In the genomic region with DNA sequence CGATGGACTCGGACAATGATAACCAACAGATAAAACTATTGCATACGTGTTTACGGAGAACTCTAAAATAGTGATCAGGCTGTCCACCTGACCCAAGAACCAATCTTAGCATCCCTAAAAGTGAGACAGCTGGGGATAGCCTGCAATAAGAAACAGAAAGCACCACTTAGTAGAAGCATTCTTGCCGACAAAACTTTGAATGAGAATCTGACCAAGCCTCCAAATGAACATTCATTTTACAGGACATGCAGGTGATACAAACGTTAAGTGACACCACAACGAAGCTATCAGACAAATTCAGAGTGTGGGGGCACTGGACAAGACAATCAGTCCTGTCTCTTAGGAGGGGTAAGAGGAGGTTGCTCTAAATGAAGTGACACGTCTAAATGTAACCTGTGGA, we compare ENCODE assay signal across 10 cellular contexts. TPM values are rescaled to one million over a fixed set of nuclear protein-coding genes. Genes with fewer than 3 reads are reported as not detected.
DNase-seq lines count a peak whose midpoint lies in the region; ATAC-seq and TF ChIP-seq lines count a peak whose summit lies in the region.
"Had no signal": no experiment of that assay in that cellular context is flagged by ENCODE, and none has a peak within 500 bp of the region (broad histone marks: within the 10 kb centered on the region; RNA-seq: fewer than 3 reads in every experiment).

No MANE protein-coding gene starts in this region.

- H3K36me3 ChIP-seq in MM.1S (replicated peaks; ENCODE audit: insufficient read depth, low read length) = peaks cover 17% of the 10 kb centered on the region; the same call in 1 of the 2 replicates

- intact Hi-C loops in CD4-positive, alpha-beta T cell (cut with DNase I, micrococcal nuclease) = loop anchor here (2.0 to 5.0 kb wide), 6 partner anchors 130 to 375 kb away; a partner anchor contains a TSS

- H3K27ac ChIP-seq in CD4-positive, alpha-beta T cell (ENCODE audit: low read depth, low read length) = no peak overlapping the region
- H3K27ac ChIP-seq in MM.1S (ENCODE audit: low read length) (no peak overlapping the region), coronary artery (no peak overlapping the region)

- CTCF ChIA-PET in CD4-positive, alpha-beta T cell (lab: Charles Lee) = no interaction called here

- peak overlapping the region; percentile 86 for H3K4me2 ChIP-seq in MM.1S (ENCODE audit: low read depth, low read length)

- no peaks in the 10 kb centered on the region for H3K27me3 ChIP-seq in CD4-positive, alpha-beta T cell (ENCODE audit: control insufficient read depth, insufficient read depth, low read length)
- no peaks in the 10 kb centered on the region for H3K27me3 ChIP-seq in MM.1S (replicated peaks; ENCODE audit: insufficient read depth, low read length)

- in situ Hi-C loops in KBM-7 (cut with MboI; ENCODE audit: low pct_unique_long_range_greater_than_20kb, low sequenced_read_pairs) = no loop called here

- peaks cover 62% of the 10 kb centered on the region for H3K4me1 Mint-ChIP-seq in CD4-positive, alpha-beta T cell (ENCODE audit: low read depth)
- H3K4me1 Mint-ChIP-seq in nephron = peaks cover 43% of the 10 kb centered on the region

- H3K9me3 Mint-ChIP-seq in CD4-positive, alpha-beta T cell = no peaks in the 10 kb centered on the region
- no peaks in the 10 kb centered on the region for H3K9me3 Mint-ChIP-seq in nephron

- H2AFZ ChIP-seq in MM.1S (ENCODE audit: low read length) = peak overlapping the region; percentile 92; the same call in 1 of the 2 replicates

- no peaks in the 10 kb centered on the region for H3K27me3 Mint-ChIP-seq in CD4-positive, alpha-beta T cell
- no peaks in the 10 kb centered on the region for H3K27me3 Mint-ChIP-seq in nephron (ENCODE audit: low read depth)

- H3K9me2 ChIP-seq in MM.1S (replicated peaks; ENCODE audit: insufficient read depth, low read length) = no peaks in the 10 kb centered on the region

- peaks cover 19% of the 10 kb centered on the region for H3F3A ChIP-seq in MM.1S (ENCODE audit: insufficient read depth, low read length)

- H3K79me2 ChIP-seq in MM.1S (ENCODE audit: low read length) = peaks cover 43% of the 10 kb centered on the region

- no peaks in the 10 kb centered on the region for H3K9me3 ChIP-seq in CD4-positive, alpha-beta T cell (ENCODE audit: control insufficient read depth, low read length)
- no peaks in the 10 kb centered on the region for H3K9me3 ChIP-seq in MM.1S (replicated peaks; ENCODE audit: insufficient read depth, low read length)
- H3K9me3 ChIP-seq: mucosa of descending colon had no signal

- H4K20me1 ChIP-seq in MM.1S (ENCODE audit: insufficient read depth, low read length) = no peaks in the 10 kb centered on the region

- H3K9ac ChIP-seq in MM.1S (ENCODE audit: low read length) = peak overlapping the region; percentile 88; the same call in 1 of the 2 replicates

- H3K4me3 ChIP-seq in MM.1S (ENCODE audit: low read length) = peak overlapping the region; percentile 93
- peak overlapping the region; percentile 97 for H3K4me3 ChIP-seq in coronary artery

- POLR2A ChIA-PET in CD4-positive, alpha-beta T cell (lab: Charles Lee) = interaction anchor here (1.5 to 2.5 kb wide), 3 partner anchors 131 to 415 kb away, joined by 4 to 35 read pairs (median 24); a partner anchor contains a TSS

- peak overlapping the region; percentile 91 for H3K4me3 Mint-ChIP-seq in CD4-positive, alpha-beta T cell
- peak overlapping the region; percentile 96 to 99 (median 97) for H3K4me3 Mint-ChIP-seq in nephron

- no peak for DNase-seq in CD4-positive, alpha-beta T cell
- DNase-seq in MM.1S (peak; percentile 58), coronary artery (ENCODE audit: low spot score) (no peak), GM19238 (ENCODE audit: insufficient read length, low spot score) (no peak), KBM-7 (no peak)
- DNase-seq: SW 1271 had no signal

- peaks cover 40% of the 10 kb centered on the region for H3K36me3 Mint-ChIP-seq in CD4-positive, alpha-beta T cell (ENCODE audit: low read depth)
- H3K36me3 Mint-ChIP-seq in nephron (ENCODE audit: low read depth) = peaks cover 25% of the 10 kb centered on the region

- TF ChIP-seq CTCF in CD4-positive, alpha-beta T cell (IDR thresholded peaks at IDR 0.05) = no peak
- TF ChIP-seq CTCF in MM.1S (IDR thresholded peaks at IDR 0.05; ENCODE audit: low read length) (no peak), coronary artery (IDR thresholded peaks at IDR 0.05) (no peak), nephron (IDR thresholded peaks at IDR 0.05; ENCODE audit: unreplicated experiment in 3 of 3) (no peak)

- ATAC-seq in CD4-positive, alpha-beta T cell (ENCODE audit: poor library complexity) = no peak
- ATAC-seq in HG03097 (IDR thresholded peaks at IDR 0.05; ENCODE audit: low FRiP score, unreplicated experiment) (no peak), GM18868 (IDR thresholded peaks at IDR 0.05; ENCODE audit: unreplicated experiment) (no peak)

- peaks cover 24% of the 10 kb centered on the region for H3K4me1 ChIP-seq in MM.1S (ENCODE audit: low read length)

- peak overlapping the region; percentile 91 for H3K27ac Mint-ChIP-seq in CD4-positive, alpha-beta T cell
- H3K27ac Mint-ChIP-seq in nephron = peak overlapping the region; percentile 77 to 98 (median 97)

RNA-seq across cellular contexts. Expression of a gene that starts 1.2 kb away (rescaled TPM):
- 1 to 10 TPM; 7.8 to 7.9 TPM for total RNA-seq in CD4-positive, alpha-beta T cell
